In genomic region chr3:158791259-158791920, GRCh38 we compare ENCODE assay signal across 8 cellular contexts. TPM values are rescaled to one million over a fixed set of nuclear protein-coding genes. Genes with fewer than 3 reads are reported as not detected.
A peak's percentile ranks its signal among the peaks of the same experiment; 100 is the strongest.
DNase-seq lines count a peak whose midpoint lies in the region; ATAC-seq, FAIRE-seq and TF ChIP-seq lines count a peak whose summit lies in the region.

No MANE protein-coding gene starts in this region.

- TF ChIP-seq CTCF in tibial nerve (IDR thresholded peaks at IDR 0.05), result peak; percentile 74 to 82 (median 78)

- no peaks in the 10 kb centered on the region for H3K36me3 ChIP-seq in SK-N-MC (ENCODE audit: insufficient read depth, low read length)
- H3K36me3 ChIP-seq in tibial nerve, result no peaks in the 10 kb centered on the region

- no peaks in the 10 kb centered on the region for H3K9me3 Mint-ChIP-seq in central memory CD8-positive, alpha-beta T cell

- no peak overlapping the region for H3K27ac Mint-ChIP-seq in central memory CD8-positive, alpha-beta T cell (ENCODE audit: low read depth)

- intact Hi-C loops in left colon (cut with DNase I, micrococcal nuclease), result loop anchor here in 1 of 2 donors (2.0 to 5.0 kb wide), 2 partner anchors 65 to 129 kb away; no protein-coding TSS in a partner anchor

- peaks cover 5% of the 10 kb centered on the region for H3K4me1 Mint-ChIP-seq in central memory CD8-positive, alpha-beta T cell

- DNase-seq in AG08396 (ENCODE audit: low spot score) (peak; percentile 53), GM12891 (ENCODE audit: insufficient read length, low spot score) (no peak), NCI-H1105 treated with DMSO at 0.1 percent for 48 hours (lab: John Stamatoyannopoulos, UW) (peak; percentile 88), SK-N-MC (ENCODE audit: low read depth, low spot score) (peak; percentile 52), left colon (no peak), tibial nerve (ENCODE audit: low spot score in 2 of 2) (no peak)
- DNase-seq in central memory CD8-positive, alpha-beta T cell (ENCODE audit: low spot score in 2 of 2), result no peak

- H3K9me3 ChIP-seq in SK-N-MC (ENCODE audit: low read depth, low read length) (no peaks in the 10 kb centered on the region), tibial nerve (peaks cover 0 to 4% (median 0%) of the 10 kb centered on the region in 4 donors)

- 0 to 1% methylated on average over 8 of the region's 8 CpGs for WGBS in tibial nerve, 2 donors

- ATAC-seq in HG02763 (IDR thresholded peaks at IDR 0.05; ENCODE audit: unreplicated experiment) (peak; percentile 59), left colon (peak; percentile 63)
- no peak for ATAC-seq in central memory CD8-positive, alpha-beta T cell (replicated peaks; ENCODE audit: extremely low read depth, poor library complexity, severe bottlenecking)

- peaks cover 0 to 6% (median 0%) of the 10 kb centered on the region in 4 donors for H3K4me1 ChIP-seq in tibial nerve

- H3K4me3 Mint-ChIP-seq in central memory CD8-positive, alpha-beta T cell, result peak overlapping the region; percentile 52

- peak in 1 of 2 donors; percentile 24 for TF ChIP-seq EP300 in tibial nerve (IDR thresholded peaks at IDR 0.05)

- TF ChIP-seq POLR2A in GM12891 (IDR thresholded peaks at IDR 0.05; ENCODE audit: low read depth, low read length), result no peak
- no peak for TF ChIP-seq POLR2A in tibial nerve (IDR thresholded peaks at IDR 0.05)

- H3K27ac ChIP-seq in SK-N-MC, result no peak overlapping the region
- H3K27ac ChIP-seq in tibial nerve, result no peak overlapping the region

- H3K4me3 ChIP-seq in SK-N-MC (peak overlapping the region; percentile 70), tibial nerve (peak overlapping the region in 1 of 4 donors; percentile 30)

- no peaks in the 10 kb centered on the region for H3K27me3 Mint-ChIP-seq in central memory CD8-positive, alpha-beta T cell

- H3K27me3 ChIP-seq in tibial nerve, result no peaks in the 10 kb centered on the region

- peak overlapping the region; percentile 67 for H3K9ac ChIP-seq in SK-N-MC (ENCODE audit: insufficient read length)

- no peaks in the 10 kb centered on the region for H3K36me3 Mint-ChIP-seq in central memory CD8-positive, alpha-beta T cell (ENCODE audit: insufficient read depth)

- peak; percentile 80 for FAIRE-seq in GM12891 (lab: Jason Lieb, UNC)

TF ChIP-seq in GM12891, 5 proteins besides CTCF, POLR2A, EP300 and RAD21:
- TF ChIP-seq PAX5 (IDR thresholded peaks at IDR 0.05; ENCODE audit: insufficient read depth, low read length, severe bottlenecking) (no peak), SPI1 (IDR thresholded peaks at IDR 0.05; ENCODE audit: low read depth, low read length) (no peak), TAF1 (IDR thresholded peaks at IDR 0.05; ENCODE audit: low read depth, low read length) (no peak), POLR2AphosphoS5 (IDR thresholded peaks at IDR 0.05; ENCODE audit: low read depth, low read length) (no peak)

RNA-seq across cellular contexts. Expression of gene MFSD1, which starts 10.5 kb away (rescaled TPM):
- 15.5 TPM for polyA plus RNA-seq in GM12891 (2012; ENCODE audit: low read depth, missing spikeins)
- total RNA-seq in left colon, result 10 to 100 TPM; 60.8 to 62.0 TPM
- total RNA-seq in tibial nerve, result 10 to 100 TPM; 57.1 to 83.7 (median 64.3) TPM

RNA-seq across cellular contexts. Expression of gene RARRES1, which starts 59.1 kb away (rescaled TPM):
- not detected for polyA plus RNA-seq in GM12891 (2012; ENCODE audit: low read depth, missing spikeins)
- total RNA-seq in left colon (10 to 100 TPM; 63.5 to 81.0 TPM), tibial nerve (1,000 to 10,000 TPM in 1 of 4 donors, 10 to 100 TPM in 3; 17.0 to 1,032 (median 80.4) TPM)

Comparison
In these comparisons a context has a peak if more than half of its experiments do, and no peak if none do; other contexts are left out.
1. DNase-seq: peak in AG08396 (single experiment), NCI-H1105 treated with DMSO at 0.1 percent for 48 hours (single experiment) and SK-N-MC (single experiment); none in GM12891 (single experiment), central memory CD8-positive, alpha-beta T cell (0 of 2), left colon (0 of 2) and tibial nerve (0 of 2).